8 cellular contexts compared by ENCODE assay signal in genomic region chr1:84862810-84863251, GRCh38. TPM values are rescaled to one million over a fixed set of nuclear protein-coding genes. Genes with fewer than 3 reads are reported as not detected.
DNase-seq lines count a peak whose midpoint lies in the region; ATAC-seq and TF ChIP-seq lines count a peak whose summit lies in the region.

No MANE protein-coding gene starts in this region.

- H3K27ac Mint-ChIP-seq in CD4-positive, CD25-positive, alpha-beta regulatory T cell = peak overlapping the region; percentile 73 to 94 (median 89)
- peak overlapping the region; percentile 51 for H3K27ac Mint-ChIP-seq in activated naive CD4-positive, alpha-beta T cell treated with anti-CD3 and anti-CD28 coated beads for 36 hours

- TF ChIP-seq POLR2A in prostate gland (IDR thresholded peaks at IDR 0.05) = no peak

- TF ChIP-seq CTCF in RWPE1 (conservative IDR thresholded peaks at IDR 0.05; ENCODE audit: low read depth) (no peak), prostate gland (IDR thresholded peaks at IDR 0.05) (no peak)

- no peaks in the 10 kb centered on the region for H3K27me3 ChIP-seq in CD4-positive, CD25-positive, alpha-beta regulatory T cell (ENCODE audit: control insufficient read depth, insufficient read depth, low read length)
- no peaks in the 10 kb centered on the region for H3K27me3 ChIP-seq in prostate gland (replicated peaks; ENCODE audit: insufficient read depth)

- H3K4me1 Mint-ChIP-seq in CD4-positive, CD25-positive, alpha-beta regulatory T cell = peaks cover 16 to 47% (median 32%) of the 10 kb centered on the region in 4 donors
- H3K4me1 Mint-ChIP-seq in activated naive CD4-positive, alpha-beta T cell treated with anti-CD3 and anti-CD28 coated beads for 36 hours (ENCODE audit: low read depth) = peaks cover 49% of the 10 kb centered on the region

- peak overlapping the region; percentile 53 for H3K27ac ChIP-seq in CD4-positive, CD25-positive, alpha-beta regulatory T cell (ENCODE audit: insufficient read depth, low read length, poor library complexity, severe bottlenecking)
- H3K27ac ChIP-seq in RWPE1 = no peak overlapping the region
- no peak overlapping the region for H3K27ac ChIP-seq in prostate gland

- H3K27me3 Mint-ChIP-seq in CD4-positive, CD25-positive, alpha-beta regulatory T cell = peaks cover 5% of the 10 kb centered on the region
- peaks cover 3% of the 10 kb centered on the region for H3K27me3 Mint-ChIP-seq in activated naive CD4-positive, alpha-beta T cell treated with anti-CD3 and anti-CD28 coated beads for 36 hours (ENCODE audit: low read depth)

- POLR2A ChIA-PET in RWPE1 (lab: Yijun Ruan, JAX; ENCODE audit: low non-redundant PET) = no interaction called here

- H3K36me3 ChIP-seq in CD4-positive, CD25-positive, alpha-beta regulatory T cell (ENCODE audit: control insufficient read depth, insufficient read depth, low read length) = no peaks in the 10 kb centered on the region
- H3K36me3 ChIP-seq in prostate gland = no peaks in the 10 kb centered on the region

- peak overlapping the region; percentile 61 for H3K4me3 ChIP-seq in CD4-positive, CD25-positive, alpha-beta regulatory T cell (ENCODE audit: low read depth, low read length)
- no peak overlapping the region for H3K4me3 ChIP-seq in prostate gland

- H3K9me3 Mint-ChIP-seq in CD4-positive, CD25-positive, alpha-beta regulatory T cell = peaks cover 0 to 3% (median 0%) of the 10 kb centered on the region in 7 donors
- no peaks in the 10 kb centered on the region for H3K9me3 Mint-ChIP-seq in activated naive CD4-positive, alpha-beta T cell treated with anti-CD3 and anti-CD28 coated beads for 36 hours

- WGBS in prostate gland = 68% methylated on average over 5 of the region's 5 CpGs

- H3K4me3 Mint-ChIP-seq in CD4-positive, CD25-positive, alpha-beta regulatory T cell = peak overlapping the region; percentile 1 to 81 (median 70)
- peak overlapping the region; percentile 16 for H3K4me3 Mint-ChIP-seq in activated naive CD4-positive, alpha-beta T cell treated with anti-CD3 and anti-CD28 coated beads for 36 hours

- peak in 2 of 3 donors; percentile 33 to 95 for DNase-seq in CD4-positive, CD25-positive, alpha-beta regulatory T cell
- peak; percentile 63 for DNase-seq in activated naive CD4-positive, alpha-beta T cell treated with anti-CD3 and anti-CD28 coated beads for 36 hours
- DNase-seq in NCI-H1930 (lab: John Stamatoyannopoulos, UW) (no peak), RWPE1 (ENCODE audit: low spot score) (no peak), UCSD-AML1 (lab: John Stamatoyannopoulos, UW; ENCODE audit: unreplicated experiment) (no peak), prostate gland (ENCODE audit: low spot score) (no peak)

- H3K9me3 ChIP-seq in CD4-positive, CD25-positive, alpha-beta regulatory T cell (ENCODE audit: control insufficient read depth in 2 of 2, low read length in 2 of 2) = no peaks in the 10 kb centered on the region
- H3K9me3 ChIP-seq in prostate gland = no peaks in the 10 kb centered on the region

- no peaks in the 10 kb centered on the region for H3K36me3 Mint-ChIP-seq in CD4-positive, CD25-positive, alpha-beta regulatory T cell
- no peaks in the 10 kb centered on the region for H3K36me3 Mint-ChIP-seq in activated naive CD4-positive, alpha-beta T cell treated with anti-CD3 and anti-CD28 coated beads for 36 hours (ENCODE audit: low read depth)

- ATAC-seq in CD4-positive, CD25-positive, alpha-beta regulatory T cell (ENCODE audit: low read depth in 2 of 2) = peak; percentile 85 to 87
- ATAC-seq in GM19468 (IDR thresholded peaks at IDR 0.05; ENCODE audit: extremely low read depth, unreplicated experiment) = peak; percentile 77
- peak; percentile 95 for ATAC-seq in HG03442 (IDR thresholded peaks at IDR 0.05; ENCODE audit: unreplicated experiment)

- intact Hi-C loops in activated naive CD4-positive, alpha-beta T cell treated with anti-CD3 and anti-CD28 coated beads for 36 hours (cut with micrococcal nuclease) = loop anchor here (1.0 to 10.0 kb wide), 6 partner anchors 9 to 1532 kb away; partner anchors contain the start of genes C1orf52, ODF2L and SSX2IP
- intact Hi-C loops in prostate gland (cut with DNase I) = no loop called here

- CTCF ChIA-PET in activated naive CD4-positive, alpha-beta T cell treated with anti-CD3 and anti-CD28 coated beads for 36 hours (lab: Charles Lee) = interaction anchor here (0.7 to 1.4 kb wide), 2 partner anchors 15 to 1091 kb away, joined by 3 to 4 read pairs; no protein-coding TSS in a partner anchor
- CTCF ChIA-PET in RWPE1 (lab: Yijun Ruan, JAX) = no interaction called here

- H3K4me1 ChIP-seq in CD4-positive, CD25-positive, alpha-beta regulatory T cell (ENCODE audit: control insufficient read depth, insufficient read depth, low read length, poor library complexity, severe bottlenecking) = peaks cover 12% of the 10 kb centered on the region
- no peaks in the 10 kb centered on the region for H3K4me1 ChIP-seq in prostate gland (replicated peaks)

RNA-seq across cellular contexts. Expression of gene LPAR3, which starts 30.2 kb away (rescaled TPM):
- 0.32 TPM for total RNA-seq in CD4-positive, CD25-positive, alpha-beta regulatory T cell
- polyA plus RNA-seq in CD4-positive, CD25-positive, alpha-beta regulatory T cell = not detected
- 1 to 10 TPM in 1 of 2 experiments, under 1 TPM in 1; 0.74 to 1.1 TPM for total RNA-seq in activated naive CD4-positive, alpha-beta T cell treated with anti-CD3 and anti-CD28 coated beads for 36 hours
- total RNA-seq in prostate gland = 100 to 1,000 TPM in 1 of 2 donors, 10 to 100 TPM in 1; 81.6 to 131 TPM

Comparison
In these comparisons a context has a peak if more than half of its experiments do, and no peak if none do; other contexts are left out.
1. DNase-seq: peak in CD4-positive, CD25-positive, alpha-beta regulatory T cell (2 of 3) and activated naive CD4-positive, alpha-beta T cell treated with anti-CD3 and anti-CD28 coated beads for 36 hours (single experiment); none in NCI-H1930 (0 of 2), RWPE1 (single experiment), UCSD-AML1 (single experiment) and prostate gland (single experiment).
2. RNA of gene LPAR3, which starts 30.2 kb away (total RNA-seq): 81.6 to 131 TPM in prostate gland; 0.74 to 1.1 TPM in activated naive CD4-positive, alpha-beta T cell treated with anti-CD3 and anti-CD28 coated beads for 36 hours and 0.32 TPM in CD4-positive, CD25-positive, alpha-beta regulatory T cell (single experiment); every median in the first group is over 10 times any median in the second.
3. Peak in every context shown above with its lines, with median percentiles within 50 percentile points of each other: ATAC-seq.